In the genomic region with DNA sequence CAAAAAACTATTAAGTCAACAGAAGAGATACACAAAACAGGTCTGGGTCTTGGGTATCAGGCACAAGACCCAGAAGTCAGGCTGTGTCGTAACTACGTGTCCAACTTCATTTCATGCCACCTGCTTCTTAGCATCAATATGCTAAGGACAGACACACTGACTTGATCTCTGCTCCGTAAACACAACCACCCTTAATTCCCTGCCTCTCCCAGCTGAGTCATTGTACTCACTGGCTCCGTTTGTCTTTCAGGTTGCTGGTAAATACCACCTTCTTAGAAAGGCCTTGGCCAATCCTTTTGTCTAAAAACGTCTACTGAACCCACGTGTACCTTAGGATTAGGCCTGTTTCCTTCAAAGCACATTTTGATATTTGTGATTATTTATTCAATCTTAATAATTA, we compare ENCODE assay signal across 1 cellular context.
TF ChIP-seq lines count a peak whose summit lies in the region.

No MANE protein-coding gene starts in this region.

TF ChIP-seq in GM23338, 12 proteins besides CTCF, POLR2A, EP300 and RAD21 (continued from another document):
- TF ChIP-seq, protein P1, sequence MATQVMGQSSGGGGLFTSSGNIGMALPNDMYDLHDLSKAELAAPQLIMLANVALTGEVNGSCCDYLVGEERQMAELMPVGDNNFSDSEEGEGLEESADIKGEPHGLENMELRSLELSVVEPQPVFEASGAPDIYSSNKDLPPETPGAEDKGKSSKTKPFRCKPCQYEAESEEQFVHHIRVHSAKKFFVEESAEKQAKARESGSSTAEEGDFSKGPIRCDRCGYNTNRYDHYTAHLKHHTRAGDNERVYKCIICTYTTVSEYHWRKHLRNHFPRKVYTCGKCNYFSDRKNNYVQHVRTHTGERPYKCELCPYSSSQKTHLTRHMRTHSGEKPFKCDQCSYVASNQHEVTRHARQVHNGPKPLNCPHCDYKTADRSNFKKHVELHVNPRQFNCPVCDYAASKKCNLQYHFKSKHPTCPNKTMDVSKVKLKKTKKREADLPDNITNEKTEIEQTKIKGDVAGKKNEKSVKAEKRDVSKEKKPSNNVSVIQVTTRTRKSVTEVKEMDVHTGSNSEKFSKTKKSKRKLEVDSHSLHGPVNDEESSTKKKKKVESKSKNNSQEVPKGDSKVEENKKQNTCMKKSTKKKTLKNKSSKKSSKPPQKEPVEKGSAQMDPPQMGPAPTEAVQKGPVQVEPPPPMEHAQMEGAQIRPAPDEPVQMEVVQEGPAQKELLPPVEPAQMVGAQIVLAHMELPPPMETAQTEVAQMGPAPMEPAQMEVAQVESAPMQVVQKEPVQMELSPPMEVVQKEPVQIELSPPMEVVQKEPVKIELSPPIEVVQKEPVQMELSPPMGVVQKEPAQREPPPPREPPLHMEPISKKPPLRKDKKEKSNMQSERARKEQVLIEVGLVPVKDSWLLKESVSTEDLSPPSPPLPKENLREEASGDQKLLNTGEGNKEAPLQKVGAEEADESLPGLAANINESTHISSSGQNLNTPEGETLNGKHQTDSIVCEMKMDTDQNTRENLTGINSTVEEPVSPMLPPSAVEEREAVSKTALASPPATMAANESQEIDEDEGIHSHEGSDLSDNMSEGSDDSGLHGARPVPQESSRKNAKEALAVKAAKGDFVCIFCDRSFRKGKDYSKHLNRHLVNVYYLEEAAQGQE (IDR thresholded peaks at IDR 0.05; ENCODE audit: unreplicated experiment), result no peak
- TF ChIP-seq STAT1 (IDR thresholded peaks at IDR 0.05; ENCODE audit: unreplicated experiment), result no peak
- TF ChIP-seq, protein P2, sequence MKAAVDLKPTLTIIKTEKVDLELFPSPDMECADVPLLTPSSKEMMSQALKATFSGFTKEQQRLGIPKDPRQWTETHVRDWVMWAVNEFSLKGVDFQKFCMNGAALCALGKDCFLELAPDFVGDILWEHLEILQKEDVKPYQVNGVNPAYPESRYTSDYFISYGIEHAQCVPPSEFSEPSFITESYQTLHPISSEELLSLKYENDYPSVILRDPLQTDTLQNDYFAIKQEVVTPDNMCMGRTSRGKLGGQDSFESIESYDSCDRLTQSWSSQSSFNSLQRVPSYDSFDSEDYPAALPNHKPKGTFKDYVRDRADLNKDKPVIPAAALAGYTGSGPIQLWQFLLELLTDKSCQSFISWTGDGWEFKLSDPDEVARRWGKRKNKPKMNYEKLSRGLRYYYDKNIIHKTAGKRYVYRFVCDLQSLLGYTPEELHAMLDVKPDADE (IDR thresholded peaks at IDR 0.05), result no peak
TF ChIP-seq in GM23338: peak in this region for 0.
